23 cellular contexts compared by ENCODE assay signal in genomic region chr4:88419874-88420273, GRCh38.
DNase-seq lines count a peak whose midpoint lies in the region; ATAC-seq lines count a peak whose summit lies in the region.
"Had no signal": no experiment of that assay in that cellular context is flagged by ENCODE, and none has a peak within 500 bp of the region (broad histone marks: within the 10 kb centered on the region; RNA-seq: fewer than 3 reads in every experiment).

No MANE protein-coding gene starts in this region.

- DNase-seq in NCI-H1930 (lab: John Stamatoyannopoulos, UW) (no peak), head of caudate nucleus (no peak), NCI-H146 (lab: John Stamatoyannopoulos, UW) (no peak), NCI-H524 treated with DMSO at 0.1 percent for 48 hours (lab: John Stamatoyannopoulos, UW) (no peak)
- DNase-seq: activated CD8-positive, alpha-beta T cell treated with anti-CD3 and anti-CD28 coated beads, Interleukin-2, amount 10 ng/mL, durations not matched to agents 7 days and 5 days; activated T-cell treated with anti-CD3 and anti-CD28 coated beads, Interleukin-2, amount 50 U/mL, for 48 hours; Calu3; EL; heart left ventricle; immature natural killer cell; left ventricle myocardium superior; NCI-H69; nephron progenitor cell; OCI-M1 had no signal

- ATAC-seq in GM19463 (IDR thresholded peaks at IDR 0.05; ENCODE audit: unreplicated experiment): peak; percentile 72
- peak; percentile 88 for ATAC-seq in HG02852 (IDR thresholded peaks at IDR 0.05; ENCODE audit: unreplicated experiment)
- ATAC-seq in HG03575 (IDR thresholded peaks at IDR 0.05; ENCODE audit: extremely low read depth, insufficient number of reproducible peaks, low FRiP score, unreplicated experiment): peak; percentile 84
- ATAC-seq: A549; activated CD8-positive, alpha-beta T cell treated with anti-CD3 and anti-CD28 coated beads, Interleukin-2, amount 10 ng/mL, durations not matched to agents 7 days and 5 days; heart left ventricle; left ventricle myocardium superior; WTC11 had no signal

- peak overlapping the region; percentile 54; the same call in 1 of the 2 replicates for H3K4me3 ChIP-seq in GM08714 (ENCODE audit: low read length)
- H3K4me3 ChIP-seq: A549; BLaER1 treated with 17β-estradiol and CSF1 and Interleukin-3, amounts not matched to agents 10 nM and 100 nM; heart left ventricle; SJSA1; skin epidermis had no signal

- intact Hi-C loops in head of caudate nucleus (cut with DNase I): no loop called here
